In genomic region chr7:72914756-72915525, GRCh38 we compare ENCODE assay signal across 9 cellular contexts. TPM values are rescaled to one million over a fixed set of nuclear protein-coding genes. Genes with fewer than 3 reads are reported as not detected.
DNase-seq lines count a peak whose midpoint lies in the region; ATAC-seq and TF ChIP-seq lines count a peak whose summit lies in the region.
"Not testable (repeated sequence)": the region's sequence is repeated elsewhere in the genome, so short reads cannot be mapped to it uniquely, and the experiment has no call there.
"Had no signal": no experiment of that assay in that cellular context is flagged by ENCODE, and none has a peak within 500 bp of the region (broad histone marks: within the 10 kb centered on the region; RNA-seq: fewer than 3 reads in every experiment).

No MANE protein-coding gene starts in this region.

- H3K27ac ChIP-seq in C4-2B: peak overlapping the region; percentile 18; the same call in 1 of the 2 replicates

- ATAC-seq in GM19395 (IDR thresholded peaks at IDR 0.05; ENCODE audit: unreplicated experiment) (peak; percentile 91), HG03432 (IDR thresholded peaks at IDR 0.05; ENCODE audit: unreplicated experiment) (peak; percentile 81)
- ATAC-seq in activated CD4-positive, alpha-beta T cell treated with anti-CD3 and anti-CD28 coated beads for 36 hours: peak; percentile 86

- DNase-seq in NCI-H526 treated with DMSO at 0.1 percent for 48 hours (lab: John Stamatoyannopoulos, UW): peak; percentile 1
- DNase-seq in activated CD4-positive, alpha-beta T cell treated with anti-CD3 and anti-CD28 coated beads for 36 hours: peak; percentile 77
- DNase-seq in central memory CD4-positive, alpha-beta T cell: peak; percentile 27
- DNase-seq in kidney glomerular epithelial cell (lab: John Stamatoyannopoulos, UW): peak; percentile 25
- DNase-seq in stimulated activated CD4-positive, alpha-beta T cell treated with anti-CD3 and anti-CD28 coated beads, Interleukin-2, amount 100 ng/mL, for 48 hours: peak; percentile 40 to 52

- H3K27me3 Mint-ChIP-seq in activated CD4-positive, alpha-beta T cell treated with anti-CD3 and anti-CD28 coated beads for 36 hours: not testable (repeated sequence)

- CTCF ChIA-PET in activated CD4-positive, alpha-beta T cell treated with anti-CD3 and anti-CD28 coated beads for 36 hours (lab: Charles Lee): interaction anchor here (0.7 to 2.6 kb wide), 8 partner anchors 10 to 95 kb away, joined by 4 to 9 read pairs (median 4); no protein-coding TSS in a partner anchor

- TF ChIP-seq CTCF in C4-2B (conservative IDR thresholded peaks at IDR 0.05): peak; percentile 93

- not testable (repeated sequence) for H3K4me3 Mint-ChIP-seq in activated CD4-positive, alpha-beta T cell treated with anti-CD3 and anti-CD28 coated beads for 36 hours

- H3K27ac Mint-ChIP-seq in activated CD4-positive, alpha-beta T cell treated with anti-CD3 and anti-CD28 coated beads for 36 hours: peak overlapping the region; percentile 37

- POLR2A ChIA-PET in activated CD4-positive, alpha-beta T cell treated with anti-CD3 and anti-CD28 coated beads for 36 hours (lab: Charles Lee): not testable (repeated sequence)

- H3K9me3 Mint-ChIP-seq in activated CD4-positive, alpha-beta T cell treated with anti-CD3 and anti-CD28 coated beads for 36 hours (ENCODE audit: low read depth): not testable (repeated sequence)

- intact Hi-C loops in activated CD4-positive, alpha-beta T cell treated with anti-CD3 and anti-CD28 coated beads for 36 hours (cut with DNase I, micrococcal nuclease): loop anchor here in 1 of 2 experiments (5.0 kb wide), 1 partner anchor 88 kb away; the partner anchor contains the start of gene TYW1B

- H3K4me1 Mint-ChIP-seq in activated CD4-positive, alpha-beta T cell treated with anti-CD3 and anti-CD28 coated beads for 36 hours: peaks cover 35% of the 10 kb centered on the region

- H3K36me3 Mint-ChIP-seq in activated CD4-positive, alpha-beta T cell treated with anti-CD3 and anti-CD28 coated beads for 36 hours (ENCODE audit: low read depth): peaks cover 51% of the 10 kb centered on the region

RNA-seq across cellular contexts. Expression of gene POM121, which starts 10.0 kb away (rescaled TPM):
- 10 to 100 TPM; 62.2 to 67.4 TPM for total RNA-seq in activated CD4-positive, alpha-beta T cell treated with anti-CD3 and anti-CD28 coated beads for 36 hours

RNA-seq across cellular contexts. Expression of gene TRIM74, which starts 54.3 kb away (rescaled TPM):
- total RNA-seq in activated CD4-positive, alpha-beta T cell treated with anti-CD3 and anti-CD28 coated beads for 36 hours: under 1 TPM; 0.40 to 0.66 TPM
- total RNA-seq: SJSA1 had no signal

Comparison
In these comparisons a context has a peak if more than half of its experiments do, and no peak if none do; other contexts are left out.
1. Peak in every context shown above with its lines: DNase-seq, ATAC-seq and H3K27ac ChIP-seq.
2. DNase-seq: peak in every context shown above with its lines; median percentile 77 in activated CD4-positive, alpha-beta T cell treated with anti-CD3 and anti-CD28 coated beads for 36 hours; 46 in stimulated activated CD4-positive, alpha-beta T cell treated with anti-CD3 and anti-CD28 coated beads, Interleukin-2, amount 100 ng/mL, for 48 hours; 27 in central memory CD4-positive, alpha-beta T cell; 25 in kidney glomerular epithelial cell; 1 in NCI-H526 treated with DMSO at 0.1 percent for 48 hours.